Comparison of ENCODE assay signal across 9 cellular contexts in genomic region chr6:80132942-80133517, GRCh38. TPM values are rescaled to one million over a fixed set of nuclear protein-coding genes. Genes with fewer than 3 reads are reported as not detected.
A peak's percentile ranks its signal among the peaks of the same experiment; 100 is the strongest.
DNase-seq lines count a peak whose midpoint lies in the region; ATAC-seq and TF ChIP-seq lines count a peak whose summit lies in the region.
"Had no signal": no experiment of that assay in that cellular context is flagged by ENCODE, and none has a peak within 500 bp of the region (broad histone marks: within the 10 kb centered on the region; RNA-seq: fewer than 3 reads in every experiment).

No MANE protein-coding gene starts in this region.

- H3K4me3 Mint-ChIP-seq in GM23338: no peak overlapping the region
- H3K4me3 Mint-ChIP-seq in activated naive CD4-positive, alpha-beta T cell treated with anti-CD3 and anti-CD28 coated beads, Interleukin-2, amount 10 ng/mL, durations not matched to agents 7 days and 5 days: no peak overlapping the region

- H3K4me3 ChIP-seq in GM23338 (no peak overlapping the region), left ventricle myocardium inferior (no peak overlapping the region), retinal pigment epithelial cell (ENCODE audit: low read length) (no peak overlapping the region)
- H3K4me3 ChIP-seq: ascending aorta had no signal

- peaks cover 39% of the 10 kb centered on the region; the same call in 2 of the 3 replicates for H3K36me3 Mint-ChIP-seq in GM23338 (ENCODE audit: low read depth)
- H3K36me3 Mint-ChIP-seq in activated naive CD4-positive, alpha-beta T cell treated with anti-CD3 and anti-CD28 coated beads, Interleukin-2, amount 10 ng/mL, durations not matched to agents 7 days and 5 days: peaks cover 13% of the 10 kb centered on the region

- TF ChIP-seq CTCF in GM23338 (conservative IDR thresholded peaks at IDR 0.05; ENCODE audit: low read depth in 2 of 2): peak; percentile 45 to 66; a peak in 3 of 4 replicates
- peak; percentile 67 for TF ChIP-seq CTCF in left ventricle myocardium inferior (IDR thresholded peaks at IDR 0.05; ENCODE audit: borderline replicate concordance)
- peak; percentile 65 for TF ChIP-seq CTCF in retinal pigment epithelial cell (conservative IDR thresholded peaks at IDR 0.05; ENCODE audit: low read depth, low read length)

- H3K9me3 Mint-ChIP-seq in GM23338: no peaks in the 10 kb centered on the region
- no peaks in the 10 kb centered on the region for H3K9me3 Mint-ChIP-seq in activated naive CD4-positive, alpha-beta T cell treated with anti-CD3 and anti-CD28 coated beads, Interleukin-2, amount 10 ng/mL, durations not matched to agents 7 days and 5 days

- no peaks in the 10 kb centered on the region for H3K9me3 ChIP-seq in left ventricle myocardium inferior (replicated peaks)
- H3K9me3 ChIP-seq: ascending aorta had no signal

- peak overlapping the region; percentile 71; the same call in 1 of the 2 replicates for H3K27ac Mint-ChIP-seq in GM23338
- H3K27ac Mint-ChIP-seq in activated naive CD4-positive, alpha-beta T cell treated with anti-CD3 and anti-CD28 coated beads, Interleukin-2, amount 10 ng/mL, durations not matched to agents 7 days and 5 days: no peak overlapping the region

- CTCF ChIA-PET in activated naive CD4-positive, alpha-beta T cell treated with anti-CD3 and anti-CD28 coated beads, Interleukin-2, amount 10 ng/mL, durations not matched to agents 7 days and 5 days (lab: Charles Lee): interaction anchor here (0.7 to 2.1 kb wide), 3 partner anchors 18 to 1621 kb away, joined by 3 to 6 read pairs (median 3); no protein-coding TSS in a partner anchor

- H3K79me2 ChIP-seq in GM23338 (replicated peaks; ENCODE audit: insufficient read depth): no peaks in the 10 kb centered on the region

- peak; percentile 52 for DNase-seq in AG08395 (ENCODE audit: low spot score)
- DNase-seq in GM23338 (ENCODE audit: low spot score): peak; percentile 53
- peak; percentile 69 for DNase-seq in NCI-H345 treated with DMSO at 0.1 percent for 48 hours (lab: John Stamatoyannopoulos, UW; ENCODE audit: unreplicated experiment)
- peak; percentile 27 for DNase-seq in activated naive CD4-positive, alpha-beta T cell treated with anti-CD3 and anti-CD28 coated beads, Interleukin-2, amount 10 ng/mL, durations not matched to agents 7 days and 5 days
- peak; percentile 24 for DNase-seq in left ventricle myocardium inferior
- peak; percentile 59 for DNase-seq in retinal pigment epithelial cell (ENCODE audit: low read depth)
- no peak for DNase-seq in GM19238 (ENCODE audit: insufficient read length, low spot score)
- DNase-seq in NK-92 treated with Interleukin-12 subunit alpha and Interleukin-12 subunit beta, amount 100 ng/mL, for 24 hours (lab: John Stamatoyannopoulos, UW): no peak

- H3K27me3 Mint-ChIP-seq in GM23338 (ENCODE audit: insufficient read depth, low read depth, poor library complexity): peaks cover 2% of the 10 kb centered on the region
- no peaks in the 10 kb centered on the region for H3K27me3 Mint-ChIP-seq in activated naive CD4-positive, alpha-beta T cell treated with anti-CD3 and anti-CD28 coated beads, Interleukin-2, amount 10 ng/mL, durations not matched to agents 7 days and 5 days

- H3K4me2 ChIP-seq in GM23338: no peak overlapping the region

- H3K4me1 Mint-ChIP-seq in GM23338: peaks cover 4% of the 10 kb centered on the region; the same call in 1 of the 3 replicates
- no peaks in the 10 kb centered on the region for H3K4me1 Mint-ChIP-seq in activated naive CD4-positive, alpha-beta T cell treated with anti-CD3 and anti-CD28 coated beads, Interleukin-2, amount 10 ng/mL, durations not matched to agents 7 days and 5 days

- H4K20me1 ChIP-seq in GM23338 (replicated peaks; ENCODE audit: insufficient read depth): no peaks in the 10 kb centered on the region; the same call in none of the 2 replicates

- H3K4me1 ChIP-seq in GM23338 (ENCODE audit: insufficient read depth) (no peaks in the 10 kb centered on the region), left ventricle myocardium inferior (peaks cover 6% of the 10 kb centered on the region)

- peak; percentile 36; the same call in 1 of the 3 replicates for ATAC-seq in GM23338

- H3F3A ChIP-seq in GM23338 (replicated peaks; ENCODE audit: low read depth): no peaks in the 10 kb centered on the region

- H3K36me3 ChIP-seq in GM23338 (ENCODE audit: insufficient read depth) (no peaks in the 10 kb centered on the region), left ventricle myocardium inferior (peaks cover 7% of the 10 kb centered on the region)

- intact Hi-C loops in left ventricle myocardium inferior (cut with micrococcal nuclease): no loop called here

- no peaks in the 10 kb centered on the region for H3K9me2 ChIP-seq in GM23338 (ENCODE audit: insufficient read depth)

- H3K27ac ChIP-seq in GM23338 (ENCODE audit: low read depth): no peak overlapping the region
- H3K27ac ChIP-seq in left ventricle myocardium inferior (replicated peaks): no peak overlapping the region
- H3K27ac ChIP-seq: ascending aorta had no signal

- no peak overlapping the region for H2AFZ ChIP-seq in GM23338

- H3K27me3 ChIP-seq in GM23338 (ENCODE audit: insufficient read depth) (no peaks in the 10 kb centered on the region), left ventricle myocardium inferior (ENCODE audit: low read depth) (no peaks in the 10 kb centered on the region)
- H3K27me3 ChIP-seq: ascending aorta had no signal

TF ChIP-seq in GM23338, 12 proteins besides CTCF, POLR2A, EP300 and RAD21:
- no peak for TF ChIP-seq ETS1 (IDR thresholded peaks at IDR 0.05)

RNA-seq across cellular contexts. Expression of gene BCKDHB, which starts 26.6 kb away (rescaled TPM):
- total RNA-seq in GM23338 (2014; rRNA removed; shearing (Covaris generic)): 29.2 and 32.1 TPM in 2 replicates
- polyA plus RNA-seq in GM23338 (2016; fragmentation: Nextera tagmentation; extraction: Ambion mirVana): 39.0 and 42.7 TPM in 2 replicates
- 37.2 TPM for total RNA-seq in left ventricle myocardium inferior

Comparison
In these comparisons a context has a peak if more than half of its experiments do, and no peak if none do; other contexts are left out.
1. DNase-seq: peak in AG08395 (single experiment), GM23338 (single experiment), NCI-H345 treated with DMSO at 0.1 percent for 48 hours (single experiment), activated naive CD4-positive, alpha-beta T cell treated with anti-CD3 and anti-CD28 coated beads, Interleukin-2, amount 10 ng/mL, durations not matched to agents 7 days and 5 days (single experiment), left ventricle myocardium inferior (single experiment) and retinal pigment epithelial cell (single experiment); none in GM19238 (single experiment) and NK-92 treated with Interleukin-12 subunit alpha and Interleukin-12 subunit beta, amount 100 ng/mL, for 24 hours (single experiment).
2. Peak in every context shown above with its lines, with median percentiles within 50 percentile points of each other: CTCF ChIP-seq.